8 cellular contexts compared by ENCODE assay signal in the genomic region with DNA sequence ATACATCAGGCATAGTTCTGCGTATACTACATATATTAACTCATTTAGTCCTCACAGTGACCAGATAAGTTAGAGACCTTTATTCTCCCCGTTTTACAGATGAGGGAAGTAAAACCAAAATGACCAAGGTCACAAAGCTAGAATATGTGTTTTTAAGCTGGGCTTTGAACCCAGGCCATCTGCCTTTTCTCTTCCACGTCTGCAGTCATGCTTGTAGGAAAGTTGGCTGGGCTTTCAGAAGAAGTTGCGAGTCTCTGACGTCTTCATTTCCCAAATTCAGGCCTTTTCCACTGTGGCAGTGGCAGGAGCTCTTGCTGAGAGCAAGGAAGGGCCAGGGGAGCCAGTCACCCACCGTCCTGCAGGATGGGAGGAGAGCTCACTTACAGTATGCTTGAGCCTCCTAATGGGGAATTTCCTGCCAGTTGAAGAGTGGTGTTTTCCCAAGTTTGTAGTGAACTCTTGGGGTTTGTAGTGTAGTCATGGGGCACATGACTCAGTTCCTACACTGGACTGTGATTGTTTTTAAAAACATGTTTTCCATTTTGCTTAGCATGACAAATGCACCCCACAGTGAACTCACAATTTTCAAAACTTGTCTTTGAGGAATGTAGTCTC. TPM values are rescaled to one million over a fixed set of nuclear protein-coding genes. Genes with fewer than 3 reads are reported as not detected.
DNase-seq lines count a peak whose midpoint lies in the region; ATAC-seq and TF ChIP-seq lines count a peak whose summit lies in the region.

No MANE protein-coding gene starts in this region.

- no peak overlapping the region for H3K4me3 ChIP-seq in esophagus muscularis mucosa

- peak overlapping the region; percentile 78 to 90 (median 84) for H3K27ac ChIP-seq in esophagus muscularis mucosa (replicated peaks in 1 of 4)

- peaks cover 5 to 35% (median 19%) of the 10 kb centered on the region in 4 donors for H3K36me3 ChIP-seq in esophagus muscularis mucosa

- peaks cover 36% of the 10 kb centered on the region for H3K36me3 Mint-ChIP-seq in nephron progenitor cell (ENCODE audit: low read depth)

- TF ChIP-seq EP300 in esophagus muscularis mucosa (IDR thresholded peaks at IDR 0.05) = peak; percentile 3

- 37% methylated on average over 6 of the region's 6 CpGs for WGBS in esophagus muscularis mucosa

- DNase-seq in GM04504 (ENCODE audit: low read depth) = peak; percentile 86
- peak; percentile 81 for DNase-seq in RPMI7951 (ENCODE audit: low read depth)
- no peak for DNase-seq in esophagus muscularis mucosa (ENCODE audit: extremely low spot score)
- DNase-seq in nephron progenitor cell = no peak
- DNase-seq in DMS153 (lab: John Stamatoyannopoulos, UW) = no peak
- DNase-seq in GF-D8 (lab: John Stamatoyannopoulos, UW) = no peak

- H3K4me1 ChIP-seq in esophagus muscularis mucosa = peaks cover 58 to 71% (median 62%) of the 10 kb centered on the region in 4 donors

- H3K27me3 ChIP-seq in esophagus muscularis mucosa = no peaks in the 10 kb centered on the region

- peak overlapping the region; percentile 97 for H3K27ac Mint-ChIP-seq in nephron progenitor cell

- TF ChIP-seq POLR2A in esophagus muscularis mucosa (IDR thresholded peaks at IDR 0.05; ENCODE audit: low read depth) = no peak

- no peaks in the 10 kb centered on the region for H3K27me3 Mint-ChIP-seq in nephron progenitor cell (ENCODE audit: low read depth, poor library complexity)

- no peaks in the 10 kb centered on the region for H3K9me3 ChIP-seq in esophagus muscularis mucosa

- no peak for ATAC-seq in HG03571 (IDR thresholded peaks at IDR 0.05; ENCODE audit: unreplicated experiment)
- no peak for ATAC-seq in GM18498 (IDR thresholded peaks at IDR 0.05; ENCODE audit: unreplicated experiment)

- peaks cover 4% of the 10 kb centered on the region for H3K9me3 Mint-ChIP-seq in nephron progenitor cell

- H3K4me1 Mint-ChIP-seq in nephron progenitor cell = peaks cover 58% of the 10 kb centered on the region

- no peak overlapping the region for H3K4me3 Mint-ChIP-seq in nephron progenitor cell

- intact Hi-C loops in esophagus muscularis mucosa (cut with DNase I) = no loop called here

- TF ChIP-seq CTCF in esophagus muscularis mucosa (IDR thresholded peaks at IDR 0.05) (no peak), nephron progenitor cell (IDR thresholded peaks at IDR 0.05) (no peak)

RNA-seq across cellular contexts. Expression of a gene that starts 34.2 kb away (rescaled TPM):
- not detected in 2 replicates for total RNA-seq in RPMI7951 (2014; rRNA removed; shearing (Covaris generic))
- total RNA-seq in esophagus muscularis mucosa = not detected

RNA-seq across cellular contexts. Expression of a gene that starts 51.0 kb away (rescaled TPM):
- 17.9 and 29.5 TPM in 2 replicates for total RNA-seq in RPMI7951 (2014; rRNA removed; shearing (Covaris generic))
- total RNA-seq in esophagus muscularis mucosa = 10 to 100 TPM; 23.1 to 57.3 (median 36.1) TPM

RNA-seq across cellular contexts. Expression of a gene that starts 59.3 kb away (rescaled TPM):
- total RNA-seq in RPMI7951 (2014; rRNA removed; shearing (Covaris generic)) = 16.8 and 22.5 TPM in 2 replicates
- total RNA-seq in esophagus muscularis mucosa = 100 to 1,000 TPM in 2 of 4 donors, 10 to 100 TPM in 2; 88.5 to 147 (median 112) TPM

Comparison
In these comparisons a context has a peak if more than half of its experiments do, and no peak if none do; other contexts are left out.
1. DNase-seq: peak in GM04504 (single experiment) and RPMI7951 (single experiment); none in esophagus muscularis mucosa (single experiment), nephron progenitor cell (single experiment), DMS153 (single experiment) and GF-D8 (single experiment).